Comparison of ENCODE assay signal across 1 cellular context in the genomic region with DNA sequence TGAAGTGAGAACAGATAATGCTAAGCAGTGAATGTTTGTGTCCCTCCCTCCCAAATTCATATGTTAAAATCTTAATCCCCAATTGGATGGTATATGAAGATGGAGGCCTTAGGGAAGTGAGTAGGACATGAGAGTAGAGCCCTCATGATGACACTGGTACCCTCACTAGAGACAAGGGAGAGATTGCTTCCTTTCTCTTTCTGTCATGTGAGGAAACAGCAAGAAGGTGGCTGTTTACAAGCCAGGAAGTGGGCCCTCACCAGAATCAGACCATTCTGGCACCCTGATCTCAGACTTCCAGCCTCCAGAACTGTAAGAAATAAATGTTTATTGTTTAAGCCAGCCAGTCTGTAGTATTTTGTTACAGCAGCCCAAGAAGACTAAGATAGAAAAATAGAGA.
TF ChIP-seq lines count a peak whose summit lies in the region.

No MANE protein-coding gene starts in this region.

TF ChIP-seq in SK-N-SH, 30 proteins besides CTCF, POLR2A, EP300 and RAD21:
- TF ChIP-seq GATA2 (CRISPR knock-in tag; IDR thresholded peaks at IDR 0.05) (no peak), CHD2 (IDR thresholded peaks at IDR 0.05; ENCODE audit: low read length, partially characterized antibody) (no peak), TCF12 (IDR thresholded peaks at IDR 0.05) (no peak), SIN3A (IDR thresholded peaks at IDR 0.05; ENCODE audit: borderline replicate concordance, low read depth, low read length) (no peak), FOXJ3 (CRISPR knock-in tag; IDR thresholded peaks at IDR 0.05) (no peak), RFX5 (IDR thresholded peaks at IDR 0.05; ENCODE audit: low read length) (no peak)
- TF ChIP-seq, protein P1, sequence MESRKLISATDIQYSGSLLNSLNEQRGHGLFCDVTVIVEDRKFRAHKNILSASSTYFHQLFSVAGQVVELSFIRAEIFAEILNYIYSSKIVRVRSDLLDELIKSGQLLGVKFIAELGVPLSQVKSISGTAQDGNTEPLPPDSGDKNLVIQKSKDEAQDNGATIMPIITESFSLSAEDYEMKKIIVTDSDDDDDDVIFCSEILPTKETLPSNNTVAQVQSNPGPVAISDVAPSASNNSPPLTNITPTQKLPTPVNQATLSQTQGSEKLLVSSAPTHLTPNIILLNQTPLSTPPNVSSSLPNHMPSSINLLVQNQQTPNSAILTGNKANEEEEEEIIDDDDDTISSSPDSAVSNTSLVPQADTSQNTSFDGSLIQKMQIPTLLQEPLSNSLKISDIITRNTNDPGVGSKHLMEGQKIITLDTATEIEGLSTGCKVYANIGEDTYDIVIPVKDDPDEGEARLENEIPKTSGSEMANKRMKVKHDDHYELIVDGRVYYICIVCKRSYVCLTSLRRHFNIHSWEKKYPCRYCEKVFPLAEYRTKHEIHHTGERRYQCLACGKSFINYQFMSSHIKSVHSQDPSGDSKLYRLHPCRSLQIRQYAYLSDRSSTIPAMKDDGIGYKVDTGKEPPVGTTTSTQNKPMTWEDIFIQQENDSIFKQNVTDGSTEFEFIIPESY (IDR thresholded peaks at IDR 0.05; ENCODE audit: borderline replicate concordance, low read depth), result no peak
- TF ChIP-seq, protein P2, sequence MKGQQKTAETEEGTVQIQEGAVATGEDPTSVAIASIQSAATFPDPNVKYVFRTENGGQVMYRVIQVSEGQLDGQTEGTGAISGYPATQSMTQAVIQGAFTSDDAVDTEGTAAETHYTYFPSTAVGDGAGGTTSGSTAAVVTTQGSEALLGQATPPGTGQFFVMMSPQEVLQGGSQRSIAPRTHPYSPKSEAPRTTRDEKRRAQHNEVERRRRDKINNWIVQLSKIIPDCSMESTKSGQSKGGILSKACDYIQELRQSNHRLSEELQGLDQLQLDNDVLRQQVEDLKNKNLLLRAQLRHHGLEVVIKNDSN (IDR thresholded peaks at IDR 0.05; ENCODE audit: borderline replicate concordance, low read depth), result no peak
